Comparison of ENCODE assay signal across 13 cellular contexts in the genomic region with DNA sequence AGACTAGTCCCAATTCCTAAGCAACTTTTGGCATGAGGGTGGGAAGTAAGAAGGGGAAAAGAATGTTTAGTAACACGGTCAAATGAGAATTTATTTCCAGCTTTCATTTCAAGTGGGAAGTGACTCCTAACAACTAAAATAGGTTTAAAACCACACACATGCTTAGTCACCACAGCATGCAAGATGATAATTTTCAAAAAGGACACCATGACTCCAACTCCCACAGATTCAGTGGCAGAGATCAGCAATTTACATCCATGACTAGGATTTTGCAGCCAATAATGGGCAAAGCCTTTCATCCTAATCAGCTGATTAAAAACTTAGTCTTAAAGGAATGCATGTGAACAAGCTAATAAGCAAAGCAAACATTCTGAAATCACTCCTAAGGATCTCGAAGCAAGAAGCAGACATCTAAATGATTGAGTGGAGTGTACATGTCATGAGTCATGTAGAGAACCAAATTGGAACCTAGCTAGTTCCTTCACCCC. TPM values are rescaled to one million over a fixed set of nuclear protein-coding genes. Genes with fewer than 3 reads are reported as not detected.
DNase-seq lines count a peak whose midpoint lies in the region; ATAC-seq lines count a peak whose summit lies in the region.
"Had no signal": no experiment of that assay in that cellular context is flagged by ENCODE, and none has a peak within 500 bp of the region (broad histone marks: within the 10 kb centered on the region; RNA-seq: fewer than 3 reads in every experiment).

No MANE protein-coding gene starts in this region.

- intact Hi-C loops in dendritic cell treated with granulocyte-macrophage colony-stimulating factor and Interleukin-4, amounts not matched to agents 40 ng/mL and 50 ng/mL, for 4 days (cut with micrococcal nuclease): loop anchor here (5.0 kb wide), 1 partner anchor 54 kb away; no protein-coding TSS in a partner anchor
- intact Hi-C loops in naive thymus-derived CD4-positive, alpha-beta T cell (cut with micrococcal nuclease): no loop called here

- no peaks in the 10 kb centered on the region for H3K36me3 Mint-ChIP-seq in dendritic cell treated with granulocyte-macrophage colony-stimulating factor and Interleukin-4, amounts not matched to agents 40 ng/mL and 50 ng/mL, for 4 days (ENCODE audit: low read depth)
- no peaks in the 10 kb centered on the region for H3K36me3 Mint-ChIP-seq in naive thymus-derived CD4-positive, alpha-beta T cell
- H3K36me3 Mint-ChIP-seq in CD8-positive, alpha-beta memory T cell: peaks cover 0 to 4% (median 0%) of the 10 kb centered on the region in 3 donors

- no peaks in the 10 kb centered on the region for H3K4me1 ChIP-seq in naive thymus-derived CD4-positive, alpha-beta T cell (ENCODE audit: control insufficient read depth in 2 of 2, insufficient read depth in 2 of 2, low read length in 2 of 2)
- no peaks in the 10 kb centered on the region for H3K4me1 ChIP-seq in CD8-positive, alpha-beta memory T cell (ENCODE audit: insufficient read depth, low read length)
- H3K4me1 ChIP-seq: testis had no signal

- no peak overlapping the region for H3K27ac ChIP-seq in naive thymus-derived CD4-positive, alpha-beta T cell (ENCODE audit: low read depth, low read length)
- no peak overlapping the region for H3K27ac ChIP-seq in CD8-positive, alpha-beta memory T cell (ENCODE audit: low read depth, low read length)
- H3K27ac ChIP-seq: testis had no signal

- H3K4me3 Mint-ChIP-seq in dendritic cell treated with granulocyte-macrophage colony-stimulating factor and Interleukin-4, amounts not matched to agents 40 ng/mL and 50 ng/mL, for 4 days: peak overlapping the region; percentile 23
- no peak overlapping the region for H3K4me3 Mint-ChIP-seq in naive thymus-derived CD4-positive, alpha-beta T cell
- no peak overlapping the region for H3K4me3 Mint-ChIP-seq in CD8-positive, alpha-beta memory T cell

- no peaks in the 10 kb centered on the region for H3K9me3 Mint-ChIP-seq in dendritic cell treated with granulocyte-macrophage colony-stimulating factor and Interleukin-4, amounts not matched to agents 40 ng/mL and 50 ng/mL, for 4 days
- peaks cover 0 to 12% (median 0%) of the 10 kb centered on the region in 11 donors for H3K9me3 Mint-ChIP-seq in naive thymus-derived CD4-positive, alpha-beta T cell
- peaks cover 0 to 4% (median 3%) of the 10 kb centered on the region in 5 donors for H3K9me3 Mint-ChIP-seq in CD8-positive, alpha-beta memory T cell

- no peak overlapping the region for H3K4me3 ChIP-seq in naive thymus-derived CD4-positive, alpha-beta T cell (ENCODE audit: low read length)
- H3K4me3 ChIP-seq in CD8-positive, alpha-beta memory T cell (ENCODE audit: low read length): no peak overlapping the region
- H3K4me3 ChIP-seq: testis had no signal

- H3K27me3 Mint-ChIP-seq in dendritic cell treated with granulocyte-macrophage colony-stimulating factor and Interleukin-4, amounts not matched to agents 40 ng/mL and 50 ng/mL, for 4 days: no peaks in the 10 kb centered on the region
- H3K27me3 Mint-ChIP-seq in naive thymus-derived CD4-positive, alpha-beta T cell: peaks cover 0 to 19% (median 5%) of the 10 kb centered on the region in 5 donors
- H3K27me3 Mint-ChIP-seq in CD8-positive, alpha-beta memory T cell: peaks cover 0 to 12% of the 10 kb centered on the region in 2 donors

- POLR2A ChIA-PET in naive thymus-derived CD4-positive, alpha-beta T cell (lab: Charles Lee): no interaction called here
- POLR2A ChIA-PET in CD8-positive, alpha-beta memory T cell (lab: Charles Lee): no interaction called here

- H3K9me3 ChIP-seq in naive thymus-derived CD4-positive, alpha-beta T cell (ENCODE audit: control insufficient read depth in 2 of 3, low read length in 3 of 3): no peaks in the 10 kb centered on the region
- no peaks in the 10 kb centered on the region for H3K9me3 ChIP-seq in CD8-positive, alpha-beta memory T cell (ENCODE audit: low read length)
- H3K9me3 ChIP-seq: testis had no signal

- CTCF ChIA-PET in naive thymus-derived CD4-positive, alpha-beta T cell (lab: Charles Lee): interaction anchor here (1.1 kb wide), 1 partner anchor 148 kb away, joined by 3 read pairs; no protein-coding TSS in a partner anchor
- CTCF ChIA-PET in CD8-positive, alpha-beta memory T cell (lab: Charles Lee): interaction anchor here (1.3 kb wide), 1 partner anchor 24 kb away, joined by 3 read pairs; no protein-coding TSS in a partner anchor

- H3K36me3 ChIP-seq in naive thymus-derived CD4-positive, alpha-beta T cell (ENCODE audit: control insufficient read depth in 2 of 3, insufficient read depth in 3 of 3, low read length in 3 of 3): no peaks in the 10 kb centered on the region
- H3K36me3 ChIP-seq in CD8-positive, alpha-beta memory T cell (ENCODE audit: insufficient read depth, low read length): no peaks in the 10 kb centered on the region

- peaks cover 27% of the 10 kb centered on the region for H3K4me1 Mint-ChIP-seq in dendritic cell treated with granulocyte-macrophage colony-stimulating factor and Interleukin-4, amounts not matched to agents 40 ng/mL and 50 ng/mL, for 4 days (ENCODE audit: low read depth)
- H3K4me1 Mint-ChIP-seq in naive thymus-derived CD4-positive, alpha-beta T cell: peaks cover 0 to 3% (median 0%) of the 10 kb centered on the region in 7 donors
- no peaks in the 10 kb centered on the region for H3K4me1 Mint-ChIP-seq in CD8-positive, alpha-beta memory T cell

- ATAC-seq in naive thymus-derived CD4-positive, alpha-beta T cell: peak; percentile 50
- no peak for ATAC-seq in GM21786 (IDR thresholded peaks at IDR 0.05; ENCODE audit: unreplicated experiment)

- DNase-seq in EL (peak; percentile 56), NCI-H226 (peak; percentile 75), NCI-H510A (lab: John Stamatoyannopoulos, UW) (no peak)
- DNase-seq in naive thymus-derived CD4-positive, alpha-beta T cell: no peak
- no peak for DNase-seq in CD8-positive, alpha-beta memory T cell
- DNase-seq in activated naive CD4-positive, alpha-beta T cell treated with Interleukin-2 at 50 U/mL for 16 hours: no peak
- DNase-seq: DMS79 treated with DMSO at 0.1 percent for 48 hours, H7, nucleus accumbens, T-helper 2 cell, testis had no signal

- H3K27me3 ChIP-seq in naive thymus-derived CD4-positive, alpha-beta T cell (ENCODE audit: control insufficient read depth in 2 of 2, insufficient read depth in 2 of 2, low read length in 2 of 2): no peaks in the 10 kb centered on the region
- no peaks in the 10 kb centered on the region for H3K27me3 ChIP-seq in CD8-positive, alpha-beta memory T cell (ENCODE audit: insufficient read depth, low read length, poor library complexity, severe bottlenecking)
- H3K27me3 ChIP-seq: testis had no signal

- peak overlapping the region; percentile 65 for H3K27ac Mint-ChIP-seq in dendritic cell treated with granulocyte-macrophage colony-stimulating factor and Interleukin-4, amounts not matched to agents 40 ng/mL and 50 ng/mL, for 4 days
- H3K27ac Mint-ChIP-seq in naive thymus-derived CD4-positive, alpha-beta T cell: no peak overlapping the region
- H3K27ac Mint-ChIP-seq in CD8-positive, alpha-beta memory T cell: no peak overlapping the region

RNA-seq across cellular contexts. Expression of gene GCLC, which starts 48.1 kb away (rescaled TPM):
- total RNA-seq in naive thymus-derived CD4-positive, alpha-beta T cell: 10 to 100 TPM; 18.5 to 37.5 (median 27.6) TPM
- 10 to 100 TPM in 1 of 2 donors, 1 to 10 TPM in 1; 8.3 to 14.9 TPM for polyA plus RNA-seq in naive thymus-derived CD4-positive, alpha-beta T cell
- total RNA-seq in CD8-positive, alpha-beta memory T cell: 10 to 100 TPM; 33.3 to 37.1 TPM
- polyA plus RNA-seq in CD8-positive, alpha-beta memory T cell: 18.5 TPM

Comparison
In these comparisons a context has a peak if more than half of its experiments do, and no peak if none do; other contexts are left out.
1. DNase-seq: peak in EL (single experiment) and NCI-H226 (single experiment); none in naive thymus-derived CD4-positive, alpha-beta T cell (0 of 9), NCI-H510A (single experiment), CD8-positive, alpha-beta memory T cell (0 of 5) and activated naive CD4-positive, alpha-beta T cell treated with Interleukin-2 at 50 U/mL for 16 hours (single experiment).